1 cellular context compared by ENCODE assay signal in the genomic region with DNA sequence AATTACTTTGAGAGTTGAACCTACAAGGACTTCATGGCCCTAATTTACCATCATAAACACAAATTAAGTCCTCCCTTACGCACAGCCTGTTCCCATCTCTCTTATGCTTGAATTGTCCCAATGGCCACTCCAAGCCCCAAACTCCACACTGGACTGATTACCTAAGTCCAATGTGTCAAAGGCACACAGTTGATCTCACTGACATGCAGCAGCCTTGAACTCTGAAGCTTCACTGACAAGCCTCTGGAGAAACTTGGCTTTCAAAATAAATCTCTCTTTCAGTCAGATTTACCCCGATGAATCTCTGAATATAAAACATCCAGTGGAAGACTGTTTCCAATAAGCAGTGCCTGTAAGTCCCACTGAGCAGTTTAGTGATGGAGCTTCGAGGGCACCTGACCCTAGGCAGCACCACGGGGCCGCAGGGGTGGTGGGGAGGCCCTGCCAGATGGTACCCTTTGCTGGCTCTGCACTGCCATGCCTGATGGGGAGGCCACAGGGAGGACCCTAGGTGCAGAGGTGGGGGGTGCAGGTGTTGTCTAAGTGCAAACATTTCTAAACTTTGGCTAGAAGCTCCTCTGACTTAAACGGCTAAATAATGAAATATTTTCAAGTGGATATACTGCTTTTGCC.
TF ChIP-seq lines count a peak whose summit lies in the region.

No MANE protein-coding gene starts in this region.

TF ChIP-seq in liver, 16 proteins besides CTCF, POLR2A, EP300 and RAD21 (continued from another document):
- TF ChIP-seq, protein P1, sequence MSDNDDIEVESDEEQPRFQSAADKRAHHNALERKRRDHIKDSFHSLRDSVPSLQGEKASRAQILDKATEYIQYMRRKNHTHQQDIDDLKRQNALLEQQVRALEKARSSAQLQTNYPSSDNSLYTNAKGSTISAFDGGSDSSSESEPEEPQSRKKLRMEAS (IDR thresholded peaks at IDR 0.05): peak; percentile 76
- TF ChIP-seq JUND (IDR thresholded peaks at IDR 0.05) (peak; percentile 70 to 90), TAF1 (conservative IDR thresholded peaks at IDR 0.05) (peak; percentile 36), HNF4G (IDR thresholded peaks at IDR 0.05) (peak; percentile 96), YY1 (IDR thresholded peaks at IDR 0.05) (peak; percentile 78), EGR1 (IDR thresholded peaks at IDR 0.05; ENCODE audit: low read depth in 2 of 2) (no peak), FOXA2 (IDR thresholded peaks at IDR 0.05) (peak; percentile 71)
- TF ChIP-seq, protein P2, sequence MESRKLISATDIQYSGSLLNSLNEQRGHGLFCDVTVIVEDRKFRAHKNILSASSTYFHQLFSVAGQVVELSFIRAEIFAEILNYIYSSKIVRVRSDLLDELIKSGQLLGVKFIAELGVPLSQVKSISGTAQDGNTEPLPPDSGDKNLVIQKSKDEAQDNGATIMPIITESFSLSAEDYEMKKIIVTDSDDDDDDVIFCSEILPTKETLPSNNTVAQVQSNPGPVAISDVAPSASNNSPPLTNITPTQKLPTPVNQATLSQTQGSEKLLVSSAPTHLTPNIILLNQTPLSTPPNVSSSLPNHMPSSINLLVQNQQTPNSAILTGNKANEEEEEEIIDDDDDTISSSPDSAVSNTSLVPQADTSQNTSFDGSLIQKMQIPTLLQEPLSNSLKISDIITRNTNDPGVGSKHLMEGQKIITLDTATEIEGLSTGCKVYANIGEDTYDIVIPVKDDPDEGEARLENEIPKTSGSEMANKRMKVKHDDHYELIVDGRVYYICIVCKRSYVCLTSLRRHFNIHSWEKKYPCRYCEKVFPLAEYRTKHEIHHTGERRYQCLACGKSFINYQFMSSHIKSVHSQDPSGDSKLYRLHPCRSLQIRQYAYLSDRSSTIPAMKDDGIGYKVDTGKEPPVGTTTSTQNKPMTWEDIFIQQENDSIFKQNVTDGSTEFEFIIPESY (IDR thresholded peaks at IDR 0.05): peak; percentile 54
